In genomic region chr18:37534627-37535026, GRCh38 we compare ENCODE assay signal across 27 cellular contexts. TPM values are rescaled to one million over a fixed set of nuclear protein-coding genes. Genes with fewer than 3 reads are reported as not detected.
"Had no signal": no experiment of that assay in that cellular context is flagged by ENCODE, and none has a peak within 500 bp of the region (broad histone marks: within the 10 kb centered on the region; RNA-seq: fewer than 3 reads in every experiment).

No MANE protein-coding gene starts in this region.

- DNase-seq: activated CD4-positive, CD25-positive, alpha-beta regulatory T cell treated with anti-CD3 and anti-CD28 coated beads, Interleukin-2, amount 50 U/mL, for 72 hours; activated CD8-positive, alpha-beta memory T cell treated with anti-CD3 and anti-CD28 coated beads for 24 hours; activated CD8-positive, alpha-beta memory T cell treated with anti-CD3 and anti-CD28 coated beads, Interleukin-2, amount 50 U/mL, for 48 hours; activated effector memory CD4-positive, alpha-beta T cell treated with anti-CD3 and anti-CD28 coated beads, Interleukin-2, amount 50 U/mL, for 16 hours; activated T-cell treated with anti-CD3 and anti-CD28 coated beads, Interleukin-2, amount 50 U/mL, for 72 hours; effector CD4-positive, alpha-beta T cell; heart right ventricle; immature natural killer cell; kidney glomerular epithelial cell; left ventricle myocardium superior; naive B cell; stimulated activated CD4-positive, alpha-beta T cell treated with anti-CD3 and anti-CD28 coated beads, Interleukin-12 subunit alpha, Interleukin-12 subunit beta, amount 100 ng/mL, for 4 hours; stimulated activated CD4-positive, alpha-beta T cell treated with anti-CD3 and anti-CD28 coated beads, Interleukin-1b, Interleukin-23, amount 100 ng/mL, for 48 hours; trophoblast cell had no signal

- H3K4me3 ChIP-seq: gastroesophageal sphincter, heart right ventricle, mucosa of descending colon, right atrium auricular region, suprapubic skin, vagina had no signal

- H3K27me3 ChIP-seq: vagina had no signal

- ATAC-seq: activated naive CD4-positive, alpha-beta T cell treated with anti-CD3 and anti-CD28 coated beads, Interleukin-2, amount 50 U/mL, for 72 hours; activated T-cell treated with anti-CD3 and anti-CD28 coated beads, Interleukin-2, amount 50 U/mL, for 72 hours; esophagus mucosa; gastroesophageal sphincter; heart right ventricle; left ventricle myocardium superior; mucosa of descending colon had no signal

- H3K4me3 Mint-ChIP-seq: activated T-cell treated with anti-CD3 and anti-CD28 coated beads, Interleukin-2, amount 50 U/mL, for 72 hours; immature natural killer cell; memory B cell; neural crest cell; stimulated activated naive CD8-positive, alpha-beta T cell treated with anti-CD3 and anti-CD28 coated beads, Interleukin-15, Interleukin-2, amounts not matched to agents 100 ng/mL and 50 ng/mL, for 24 hours had no signal

- H3K9me3 Mint-ChIP-seq: activated naive CD4-positive, alpha-beta T cell treated with anti-CD3 and anti-CD28 coated beads, Interleukin-2, amount 50 U/mL, for 72 hours; activated T-cell treated with anti-CD3 and anti-CD28 coated beads, Interleukin-2, amount 50 U/mL, for 72 hours; immature natural killer cell; memory B cell; neural crest cell; stimulated activated naive CD8-positive, alpha-beta T cell treated with anti-CD3 and anti-CD28 coated beads, Interleukin-15, Interleukin-2, amounts not matched to agents 100 ng/mL and 50 ng/mL, for 24 hours had no signal

- H3K27ac Mint-ChIP-seq: activated naive CD4-positive, alpha-beta T cell treated with anti-CD3 and anti-CD28 coated beads, Interleukin-2, amount 50 U/mL, for 72 hours; activated T-cell treated with anti-CD3 and anti-CD28 coated beads, Interleukin-2, amount 50 U/mL, for 72 hours; immature natural killer cell; memory B cell; naive B cell; progenitor cell of endocrine pancreas; stimulated activated naive CD8-positive, alpha-beta T cell treated with anti-CD3 and anti-CD28 coated beads, Interleukin-15, Interleukin-2, amounts not matched to agents 100 ng/mL and 50 ng/mL, for 24 hours had no signal

- H3K4me1 Mint-ChIP-seq: immature natural killer cell had no signal

- H3K36me3 ChIP-seq: gastroesophageal sphincter, heart right ventricle, right atrium auricular region, suprapubic skin, vagina had no signal

- H3K9me3 ChIP-seq: gastroesophageal sphincter, heart right ventricle, mucosa of descending colon, right atrium auricular region, suprapubic skin, vagina had no signal

- H3K4me1 ChIP-seq: gastroesophageal sphincter, vagina had no signal

- H3K36me3 Mint-ChIP-seq: activated naive CD4-positive, alpha-beta T cell treated with anti-CD3 and anti-CD28 coated beads, Interleukin-2, amount 50 U/mL, for 72 hours; immature natural killer cell; memory B cell; naive B cell had no signal

- H3K27ac ChIP-seq: gastroesophageal sphincter, heart right ventricle, right atrium auricular region, suprapubic skin, vagina, VCaP had no signal

RNA-seq across cellular contexts. Expression of gene CELF4, which starts 31.0 kb away (rescaled TPM):
- total RNA-seq: activated naive CD4-positive, alpha-beta T cell treated with anti-CD3 and anti-CD28 coated beads, Interleukin-2, amount 50 U/mL, for 72 hours; activated T-cell treated with anti-CD3 and anti-CD28 coated beads, Interleukin-2, amount 50 U/mL, for 72 hours; esophagus mucosa; osteoblast; suprapubic skin had no signal
